Comparison of ENCODE assay signal across 12 cellular contexts in genomic region chr6:72953901-72954494, GRCh38.
DNase-seq lines count a peak whose midpoint lies in the region; ATAC-seq, FAIRE-seq and TF ChIP-seq lines count a peak whose summit lies in the region.
"Had no signal": no experiment of that assay in that cellular context is flagged by ENCODE, and none has a peak within 500 bp of the region (broad histone marks: within the 10 kb centered on the region; RNA-seq: fewer than 3 reads in every experiment).

No MANE protein-coding gene starts in this region.

- no peak overlapping the region for H3K27ac ChIP-seq in MM.1S (ENCODE audit: low read length)

- no peaks in the 10 kb centered on the region for H3F3A ChIP-seq in MM.1S (ENCODE audit: insufficient read depth, low read length)

- H4K20me1 ChIP-seq in MM.1S (ENCODE audit: insufficient read depth, low read length): no peaks in the 10 kb centered on the region

- H3K4me3 ChIP-seq in MM.1S (ENCODE audit: low read length): no peak overlapping the region

- H3K4me1 ChIP-seq in MM.1S (ENCODE audit: low read length): no peaks in the 10 kb centered on the region

- H3K27ac Mint-ChIP-seq in activated naive CD8-positive, alpha-beta T cell treated with anti-CD3 and anti-CD28 coated beads, Interleukin-2, amount 50 U/mL, for 24 hours: no peak overlapping the region
- no peak overlapping the region for H3K27ac Mint-ChIP-seq in activated naive CD8-positive, alpha-beta T cell treated with anti-CD3 and anti-CD28 coated beads for 36 hours

- no peaks in the 10 kb centered on the region for H3K9me2 ChIP-seq in MM.1S (replicated peaks; ENCODE audit: insufficient read depth, low read length)

- peak; percentile 57 for ATAC-seq in activated naive CD8-positive, alpha-beta T cell treated with anti-CD3 and anti-CD28 coated beads, Interleukin-2, amount 50 U/mL, for 24 hours

- peaks cover 25% of the 10 kb centered on the region for H3K4me1 Mint-ChIP-seq in activated naive CD8-positive, alpha-beta T cell treated with anti-CD3 and anti-CD28 coated beads, Interleukin-2, amount 50 U/mL, for 24 hours
- H3K4me1 Mint-ChIP-seq in activated naive CD8-positive, alpha-beta T cell treated with anti-CD3 and anti-CD28 coated beads for 36 hours: peaks cover 23% of the 10 kb centered on the region

- no peak for FAIRE-seq in urothelium cell line (lab: Jason Lieb, UNC)
- FAIRE-seq: TTC549 had no signal

- peaks cover 1% of the 10 kb centered on the region for H3K36me3 Mint-ChIP-seq in activated naive CD8-positive, alpha-beta T cell treated with anti-CD3 and anti-CD28 coated beads, Interleukin-2, amount 50 U/mL, for 24 hours (ENCODE audit: low read depth)
- H3K36me3 Mint-ChIP-seq in activated naive CD8-positive, alpha-beta T cell treated with anti-CD3 and anti-CD28 coated beads for 36 hours: peaks cover 5% of the 10 kb centered on the region
- H3K36me3 Mint-ChIP-seq: activated naive CD4-positive, alpha-beta T cell treated with anti-CD3 and anti-CD28 coated beads, Interleukin-2, amount 50 U/mL, for 72 hours had no signal

- no peak overlapping the region for H2AFZ ChIP-seq in MM.1S (ENCODE audit: low read length)

- no peak overlapping the region for H3K9ac ChIP-seq in MM.1S (ENCODE audit: low read length)

- no peaks in the 10 kb centered on the region for H3K27me3 Mint-ChIP-seq in activated naive CD8-positive, alpha-beta T cell treated with anti-CD3 and anti-CD28 coated beads, Interleukin-2, amount 50 U/mL, for 24 hours
- H3K27me3 Mint-ChIP-seq in activated naive CD8-positive, alpha-beta T cell treated with anti-CD3 and anti-CD28 coated beads for 36 hours: no peaks in the 10 kb centered on the region

- H3K9me3 Mint-ChIP-seq in activated naive CD8-positive, alpha-beta T cell treated with anti-CD3 and anti-CD28 coated beads, Interleukin-2, amount 50 U/mL, for 24 hours: no peaks in the 10 kb centered on the region
- no peaks in the 10 kb centered on the region for H3K9me3 Mint-ChIP-seq in activated naive CD8-positive, alpha-beta T cell treated with anti-CD3 and anti-CD28 coated beads for 36 hours
- H3K9me3 Mint-ChIP-seq: activated naive CD4-positive, alpha-beta T cell treated with anti-CD3 and anti-CD28 coated beads, Interleukin-2, amount 50 U/mL, for 72 hours had no signal

- no peaks in the 10 kb centered on the region for H3K79me2 ChIP-seq in MM.1S (ENCODE audit: low read length)

- no peak overlapping the region for H3K4me3 Mint-ChIP-seq in activated naive CD8-positive, alpha-beta T cell treated with anti-CD3 and anti-CD28 coated beads, Interleukin-2, amount 50 U/mL, for 24 hours
- no peak overlapping the region for H3K4me3 Mint-ChIP-seq in activated naive CD8-positive, alpha-beta T cell treated with anti-CD3 and anti-CD28 coated beads for 36 hours

- no peak overlapping the region for H3K4me2 ChIP-seq in MM.1S (ENCODE audit: low read depth, low read length)

- no peaks in the 10 kb centered on the region for H3K9me3 ChIP-seq in MM.1S (replicated peaks; ENCODE audit: insufficient read depth, low read length)

- H3K36me3 ChIP-seq in MM.1S (replicated peaks; ENCODE audit: insufficient read depth, low read length): no peaks in the 10 kb centered on the region

- no peak for DNase-seq in activated naive CD8-positive, alpha-beta T cell treated with anti-CD3 and anti-CD28 coated beads, Interleukin-2, amount 50 U/mL, for 24 hours
- no peak for DNase-seq in activated naive CD8-positive, alpha-beta T cell treated with anti-CD3 and anti-CD28 coated beads for 36 hours
- DNase-seq in amniotic epithelial cell (ENCODE audit: low read depth) (peak; percentile 80), iris pigment epithelial cell (ENCODE audit: low read depth) (peak; percentile 90), urothelium cell line (ENCODE audit: low spot score) (peak; percentile 14), AML-193 (lab: John Stamatoyannopoulos, UW) (no peak), cerebellar cortex (ENCODE audit: low spot score) (no peak), MM.1S (no peak)
- DNase-seq: NCI-H1092 treated with DMSO at 0.1 percent for 48 hours, NCI-H524 had no signal

- no peaks in the 10 kb centered on the region for H3K27me3 ChIP-seq in MM.1S (replicated peaks; ENCODE audit: insufficient read depth, low read length)

- no peak for TF ChIP-seq CTCF in MM.1S (IDR thresholded peaks at IDR 0.05; ENCODE audit: low read length)

Comparison
In these comparisons a context has a peak if more than half of its experiments do, and no peak if none do; other contexts are left out.
1. DNase-seq: peak in amniotic epithelial cell (single experiment), iris pigment epithelial cell (single experiment) and urothelium cell line (single experiment); none in activated naive CD8-positive, alpha-beta T cell treated with anti-CD3 and anti-CD28 coated beads, Interleukin-2, amount 50 U/mL, for 24 hours (single experiment), activated naive CD8-positive, alpha-beta T cell treated with anti-CD3 and anti-CD28 coated beads for 36 hours (single experiment), AML-193 (0 of 2), cerebellar cortex (single experiment) and MM.1S (single experiment).